8 cellular contexts compared by ENCODE assay signal in genomic region chr15:66387176-66388056, GRCh38. TPM values are rescaled to one million over a fixed set of nuclear protein-coding genes. Genes with fewer than 3 reads are reported as not detected.
DNase-seq lines count a peak whose midpoint lies in the region.

No MANE protein-coding gene starts in this region.

- H3K27ac Mint-ChIP-seq in activated CD4-positive, alpha-beta memory T cell treated with anti-CD3 and anti-CD28 coated beads, Interleukin-2, amount 10 ng/mL, durations not matched to agents 7 days and 5 days: peak overlapping the region; percentile 87

- CTCF ChIA-PET in activated CD4-positive, alpha-beta memory T cell treated with anti-CD3 and anti-CD28 coated beads, Interleukin-2, amount 10 ng/mL, durations not matched to agents 7 days and 5 days (lab: Charles Lee): interaction anchor here (0.6 to 7.7 kb wide), 18 partner anchors 15 to 113 kb away, joined by 3 to 127 read pairs (median 5); partner anchors contain the start of genes SNAPC5 and TIPIN

- H3K9me3 ChIP-seq in duodenal mucosa (ENCODE audit: control insufficient read depth in 1 of 2, low read length in 2 of 2): no peaks in the 10 kb centered on the region

- H3K27me3 ChIP-seq in duodenal mucosa (ENCODE audit: control insufficient read depth in 1 of 2, insufficient read depth in 2 of 2, low read length in 2 of 2): no peaks in the 10 kb centered on the region

- H3K36me3 ChIP-seq in duodenal mucosa (ENCODE audit: control insufficient read depth in 1 of 2, insufficient read depth in 2 of 2, low read length in 2 of 2): no peaks in the 10 kb centered on the region

- H3K4me3 ChIP-seq in duodenal mucosa (ENCODE audit: low read depth in 1 of 2, low read length in 2 of 2): peak overlapping the region; percentile 74 to 89

- peak overlapping the region; percentile 95 for H3K4me3 Mint-ChIP-seq in activated CD4-positive, alpha-beta memory T cell treated with anti-CD3 and anti-CD28 coated beads, Interleukin-2, amount 10 ng/mL, durations not matched to agents 7 days and 5 days

- peak overlapping the region; percentile 70 for H3K27ac ChIP-seq in duodenal mucosa (ENCODE audit: low read depth, low read length)

- H3K27me3 Mint-ChIP-seq in activated CD4-positive, alpha-beta memory T cell treated with anti-CD3 and anti-CD28 coated beads, Interleukin-2, amount 10 ng/mL, durations not matched to agents 7 days and 5 days: no peaks in the 10 kb centered on the region

- H3K4me1 Mint-ChIP-seq in activated CD4-positive, alpha-beta memory T cell treated with anti-CD3 and anti-CD28 coated beads, Interleukin-2, amount 10 ng/mL, durations not matched to agents 7 days and 5 days: peaks cover 58% of the 10 kb centered on the region

- DNase-seq in ELF-1 (ENCODE audit: low read depth, low spot score): peak; percentile 70
- DNase-seq in H4 (ENCODE audit: low spot score): peak; percentile 17
- DNase-seq in NCI-H1105 (lab: John Stamatoyannopoulos, UW): peak; percentile 37
- DNase-seq in activated CD4-positive, alpha-beta memory T cell treated with anti-CD3 and anti-CD28 coated beads, Interleukin-2, amount 10 ng/mL, durations not matched to agents 7 days and 5 days: peak; percentile 71
- peak; percentile 77 to 83 for DNase-seq in lung microvascular endothelial cell (ENCODE audit: low read depth in 2 of 2)
- peak; percentile 66 to 75 (median 72) for DNase-seq in stimulated activated CD4-positive, alpha-beta T cell treated with anti-CD3 and anti-CD28 coated beads, TNF-alpha, amount 100 ng/mL, for 48 hours (ENCODE audit: low read depth in 3 of 3)
- DNase-seq in SKM-1 treated with dmso at 0.1 percent for 144 hours (lab: John Stamatoyannopoulos, UW; ENCODE audit: unreplicated experiment): no peak

- H3K9me3 Mint-ChIP-seq in activated CD4-positive, alpha-beta memory T cell treated with anti-CD3 and anti-CD28 coated beads, Interleukin-2, amount 10 ng/mL, durations not matched to agents 7 days and 5 days: no peaks in the 10 kb centered on the region

- H3K9ac ChIP-seq in duodenal mucosa (ENCODE audit: low read depth in 1 of 2, low read length in 2 of 2): peak overlapping the region; percentile 67 to 71

- POLR2A ChIA-PET in activated CD4-positive, alpha-beta memory T cell treated with anti-CD3 and anti-CD28 coated beads, Interleukin-2, amount 10 ng/mL, durations not matched to agents 7 days and 5 days (lab: Charles Lee): interaction anchor here (0.7 to 7.0 kb wide), 21 partner anchors 13 to 1083 kb away, joined by 3 to 110 read pairs (median 5); partner anchors contain the start of genes DIS3L, RNU5B-1, RPL4 and SNAPC5

- peaks cover 21 to 23% of the 10 kb centered on the region in 2 donors for H3K4me1 ChIP-seq in duodenal mucosa (ENCODE audit: control insufficient read depth in 1 of 2, insufficient read depth in 2 of 2, low read length in 2 of 2)

- H3K36me3 Mint-ChIP-seq in activated CD4-positive, alpha-beta memory T cell treated with anti-CD3 and anti-CD28 coated beads, Interleukin-2, amount 10 ng/mL, durations not matched to agents 7 days and 5 days (ENCODE audit: low read depth): peaks cover 33% of the 10 kb centered on the region

RNA-seq across cellular contexts. Expression of gene MAP2K1, which starts 0.7 kb away (rescaled TPM):
- 19.0 and 27.7 TPM in 2 replicates for total RNA-seq in H4 (2014; rRNA removed; shearing (Covaris generic))
- total RNA-seq in activated CD4-positive, alpha-beta memory T cell treated with anti-CD3 and anti-CD28 coated beads, Interleukin-2, amount 10 ng/mL, durations not matched to agents 7 days and 5 days: 10 to 100 TPM; 87.6 to 89.0 TPM
- total RNA-seq in lung microvascular endothelial cell: 25.1 and 33.5 TPM in 2 replicates

RNA-seq across cellular contexts. Expression of gene TIPIN, which starts 30.9 kb away (rescaled TPM):
- total RNA-seq in H4 (2014; rRNA removed; shearing (Covaris generic)): 22.2 and 24.3 TPM in 2 replicates
- 10 to 100 TPM; 27.2 to 28.9 TPM for total RNA-seq in activated CD4-positive, alpha-beta memory T cell treated with anti-CD3 and anti-CD28 coated beads, Interleukin-2, amount 10 ng/mL, durations not matched to agents 7 days and 5 days
- 4.8 and 5.0 TPM in 2 replicates for total RNA-seq in lung microvascular endothelial cell
